8 cellular contexts compared by ENCODE assay signal in the genomic region with DNA sequence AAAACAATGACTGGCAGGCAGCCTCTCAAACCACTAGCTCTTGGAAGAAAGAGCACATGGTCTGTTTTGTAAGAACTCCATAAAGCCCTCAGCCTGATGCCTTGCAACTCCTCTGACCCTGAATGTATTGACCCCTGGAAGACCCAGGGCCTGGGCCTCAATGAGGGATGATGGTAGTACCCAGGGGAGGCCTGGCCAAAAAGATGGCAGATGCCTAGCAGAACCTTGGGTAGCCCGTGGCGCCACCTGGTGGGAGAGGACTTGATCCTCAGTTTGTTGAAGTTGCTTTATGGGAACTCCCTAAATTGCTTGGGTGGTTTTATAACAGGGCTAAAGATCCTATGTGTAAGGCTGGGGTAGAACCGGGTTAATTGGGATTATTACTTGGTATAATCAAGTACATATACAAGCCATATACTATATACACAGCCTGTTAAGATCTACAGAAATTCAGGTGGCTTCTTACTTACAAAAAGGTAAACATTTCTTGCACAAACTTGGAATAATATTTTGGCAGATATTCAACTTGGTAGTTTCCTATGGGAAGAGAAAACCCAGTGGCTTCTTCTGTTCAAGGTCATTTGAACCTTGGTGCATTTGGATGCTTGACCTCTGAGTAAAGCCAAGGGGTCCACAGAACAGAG.
DNase-seq lines count a peak whose midpoint lies in the region; ATAC-seq and TF ChIP-seq lines count a peak whose summit lies in the region.

No MANE protein-coding gene starts in this region.

- no CpG with 5 or more reads among the region's 3 CpGs for WGBS in trophoblast cell (ENCODE audit: extremely low coverage, insufficient coverage, insufficient read length)

- peak; percentile 47 for ATAC-seq in HG02870 (IDR thresholded peaks at IDR 0.05; ENCODE audit: unreplicated experiment)
- ATAC-seq in HG03139 (IDR thresholded peaks at IDR 0.05; ENCODE audit: unreplicated experiment): no peak
- no peak for ATAC-seq in HG03520 (IDR thresholded peaks at IDR 0.05; ENCODE audit: unreplicated experiment)

- H4K12ac ChIP-seq in trophoblast cell (ENCODE audit: low read depth, low read length): no peak overlapping the region

- H3K27me3 ChIP-seq in trophoblast cell (ENCODE audit: insufficient read depth, low read length): no peaks in the 10 kb centered on the region

- H2AK5ac ChIP-seq in trophoblast cell (ENCODE audit: low read length): no peak overlapping the region

- no peak overlapping the region for H3K9ac ChIP-seq in trophoblast cell (ENCODE audit: low read length)

- H3K23ac ChIP-seq in trophoblast cell (ENCODE audit: low read length): no peak overlapping the region

- H3K36me3 ChIP-seq in trophoblast cell (ENCODE audit: control insufficient read depth in 1 of 2, insufficient read depth in 2 of 2, low read length in 2 of 2): no peaks in the 10 kb centered on the region

- DNase-seq in DMS53 (lab: John Stamatoyannopoulos, UW) (peak; percentile 88), NOMO-1 treated with dmso at 0.1 percent for 144 hours (lab: John Stamatoyannopoulos, UW; ENCODE audit: unreplicated experiment) (peak; percentile 25), fibroblast of mammary gland (ENCODE audit: low read depth) (peak; percentile 69), trophoblast cell (peak; percentile 67 to 79)
- peak; percentile 91 for DNase-seq in activated CD8-positive, alpha-beta memory T cell treated with anti-CD3 and anti-CD28 coated beads, Interleukin-2, amount 50 U/mL, for 48 hours

- H2BK12ac ChIP-seq in trophoblast cell (ENCODE audit: low read length): no peak overlapping the region

- no peaks in the 10 kb centered on the region for H3K4me1 ChIP-seq in trophoblast cell (ENCODE audit: control insufficient read depth in 1 of 2, insufficient read depth in 2 of 2, low read length in 2 of 2)

- no peak overlapping the region for H2AFZ ChIP-seq in trophoblast cell (ENCODE audit: insufficient read depth, low read length, poor library complexity)

- no peak overlapping the region for H4K8ac ChIP-seq in trophoblast cell (ENCODE audit: low read depth, low read length)

- H3K14ac ChIP-seq in trophoblast cell (ENCODE audit: low read length): no peak overlapping the region

- no peak overlapping the region for H3K18ac ChIP-seq in trophoblast cell (ENCODE audit: low read length)

- H3K79me2 ChIP-seq in trophoblast cell (ENCODE audit: control insufficient read depth, insufficient read depth, low read length, poor library complexity): no peaks in the 10 kb centered on the region

- no peaks in the 10 kb centered on the region for H3K9me3 ChIP-seq in trophoblast cell (ENCODE audit: insufficient read depth, low read depth, low read length)

- H3K79me1 ChIP-seq in trophoblast cell (ENCODE audit: low read length): no peaks in the 10 kb centered on the region

- H3K4me3 ChIP-seq in fibroblast of mammary gland (ENCODE audit: control insufficient read depth, low read depth, low read length) (no peak overlapping the region), trophoblast cell (ENCODE audit: low read depth, low read length) (no peak overlapping the region)

- H3K27ac ChIP-seq in trophoblast cell (ENCODE audit: low read depth, low read length): no peak overlapping the region

- H3K4ac ChIP-seq in trophoblast cell (ENCODE audit: low read depth, low read length): no peak overlapping the region

- no peak overlapping the region for H2BK120ac ChIP-seq in trophoblast cell (ENCODE audit: insufficient read depth, low read length, poor library complexity)

- TF ChIP-seq CTCF in fibroblast of mammary gland (conservative IDR thresholded peaks at IDR 0.05; ENCODE audit: control insufficient read depth, insufficient read depth, low read depth, low read length): peak; percentile 81

- H2BK5ac ChIP-seq in trophoblast cell (ENCODE audit: low read depth, low read length, poor library complexity): no peak overlapping the region

- no peak overlapping the region for H3K4me2 ChIP-seq in trophoblast cell (ENCODE audit: low read length)

- H4K91ac ChIP-seq in trophoblast cell (ENCODE audit: low read depth, low read length): no peak overlapping the region

Comparison
In these comparisons a context has a peak if more than half of its experiments do, and no peak if none do; other contexts are left out.
1. DNase-seq: peak in every context shown above with its lines; median percentile 91 in activated CD8-positive, alpha-beta memory T cell treated with anti-CD3 and anti-CD28 coated beads, Interleukin-2, amount 50 U/mL, for 48 hours; 88 in DMS53; 73 in trophoblast cell; 69 in fibroblast of mammary gland; 25 in NOMO-1 treated with dmso at 0.1 percent for 144 hours.